Comparison of ENCODE assay signal across 1 cellular context in the genomic region with DNA sequence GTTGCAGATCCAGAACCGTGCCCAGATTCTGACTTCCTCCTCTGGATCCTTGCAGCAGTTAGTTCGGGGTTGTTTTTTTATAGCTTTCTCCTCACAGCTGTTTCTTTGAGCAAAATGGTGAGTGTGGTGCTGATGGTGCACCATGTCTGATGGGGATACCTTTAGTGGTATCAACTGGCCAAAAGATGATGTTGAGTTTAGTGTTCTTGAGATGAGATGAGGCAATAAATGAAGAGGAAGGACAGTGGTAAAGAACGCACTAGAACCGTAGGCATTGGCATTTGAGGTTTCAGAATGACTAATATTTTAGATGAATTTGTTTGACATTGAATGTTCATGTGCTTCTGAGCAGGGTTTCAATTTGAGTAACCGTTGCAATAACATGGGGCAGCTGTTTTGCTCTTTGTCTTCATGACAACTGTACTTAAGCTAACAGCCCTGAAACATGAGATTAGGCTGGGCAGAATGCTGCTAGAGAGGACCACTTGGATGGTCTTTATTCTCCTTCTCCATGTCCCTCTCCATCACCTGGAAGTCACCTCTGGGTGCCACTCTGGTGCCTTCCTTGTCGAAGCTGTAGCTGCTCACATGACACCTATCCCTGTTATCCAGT.
TF ChIP-seq lines count a peak whose summit lies in the region.

No MANE protein-coding gene starts in this region.

TF ChIP-seq in GM12878, 131 proteins besides CTCF, POLR2A, EP300 and RAD21 (continued from another document and continues in another):
- TF ChIP-seq, protein P1, sequence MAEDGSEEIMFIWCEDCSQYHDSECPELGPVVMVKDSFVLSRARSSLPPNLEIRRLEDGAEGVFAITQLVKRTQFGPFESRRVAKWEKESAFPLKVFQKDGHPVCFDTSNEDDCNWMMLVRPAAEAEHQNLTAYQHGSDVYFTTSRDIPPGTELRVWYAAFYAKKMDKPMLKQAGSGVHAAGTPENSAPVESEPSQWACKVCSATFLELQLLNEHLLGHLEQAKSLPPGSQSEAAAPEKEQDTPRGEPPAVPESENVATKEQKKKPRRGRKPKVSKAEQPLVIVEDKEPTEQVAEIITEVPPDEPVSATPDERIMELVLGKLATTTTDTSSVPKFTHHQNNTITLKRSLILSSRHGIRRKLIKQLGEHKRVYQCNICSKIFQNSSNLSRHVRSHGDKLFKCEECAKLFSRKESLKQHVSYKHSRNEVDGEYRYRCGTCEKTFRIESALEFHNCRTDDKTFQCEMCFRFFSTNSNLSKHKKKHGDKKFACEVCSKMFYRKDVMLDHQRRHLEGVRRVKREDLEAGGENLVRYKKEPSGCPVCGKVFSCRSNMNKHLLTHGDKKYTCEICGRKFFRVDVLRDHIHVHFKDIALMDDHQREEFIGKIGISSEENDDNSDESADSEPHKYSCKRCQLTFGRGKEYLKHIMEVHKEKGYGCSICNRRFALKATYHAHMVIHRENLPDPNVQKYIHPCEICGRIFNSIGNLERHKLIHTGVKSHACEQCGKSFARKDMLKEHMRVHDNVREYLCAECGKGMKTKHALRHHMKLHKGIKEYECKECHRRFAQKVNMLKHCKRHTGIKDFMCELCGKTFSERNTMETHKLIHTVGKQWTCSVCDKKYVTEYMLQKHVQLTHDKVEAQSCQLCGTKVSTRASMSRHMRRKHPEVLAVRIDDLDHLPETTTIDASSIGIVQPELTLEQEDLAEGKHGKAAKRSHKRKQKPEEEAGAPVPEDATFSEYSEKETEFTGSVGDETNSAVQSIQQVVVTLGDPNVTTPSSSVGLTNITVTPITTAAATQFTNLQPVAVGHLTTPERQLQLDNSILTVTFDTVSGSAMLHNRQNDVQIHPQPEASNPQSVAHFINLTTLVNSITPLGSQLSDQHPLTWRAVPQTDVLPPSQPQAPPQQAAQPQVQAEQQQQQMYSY (CRISPR knock-in tag; IDR thresholded peaks at IDR 0.05), result no peak
- TF ChIP-seq NKRF (conservative IDR thresholded peaks at IDR 0.05) (no peak), POU2F2 (IDR thresholded peaks at IDR 0.05; ENCODE audit: borderline replicate concordance, low read depth, low read length) (peak; percentile 92), JUND (IDR thresholded peaks at IDR 0.05; ENCODE audit: low read depth, low read length) (peak; percentile 85), KAT2A (conservative IDR thresholded peaks at IDR 0.05; ENCODE audit: control insufficient read depth, low read depth, low read length) (no peak), TBL1XR1 (IDR thresholded peaks at IDR 0.05; ENCODE audit: low read depth, low read length) (0 out of 2 replicates have a peak, but pooled peaks have one; percentile 33), DPF2 (IDR thresholded peaks at IDR 0.05) (peak; percentile 72), IRF4 (IDR thresholded peaks at IDR 0.05; ENCODE audit: low read depth, low read length) (peak; percentile 98), PKNOX1 (IDR thresholded peaks at IDR 0.05) (no peak), EED (IDR thresholded peaks at IDR 0.05; ENCODE audit: low read depth) (peak; percentile 44; the same call in 1 of the 2 replicates), SUZ12 (IDR thresholded peaks at IDR 0.05; ENCODE audit: unreplicated experiment) (no peak), CREB1 (IDR thresholded peaks at IDR 0.05; ENCODE audit: low read depth) (peak; percentile 32; the same call in 1 of the 2 replicates), CBX5 (IDR thresholded peaks at IDR 0.05; ENCODE audit: low read depth) (peak; percentile 86; the same call in 1 of the 2 replicates), TCF3 (IDR thresholded peaks at IDR 0.05; ENCODE audit: borderline replicate concordance, insufficient read depth, low read depth, low read length) (peak; percentile 93), GATAD2B (conservative IDR thresholded peaks at IDR 0.05; ENCODE audit: low read depth) (peak; percentile 45; the same call in 1 of the 2 replicates), CREM (IDR thresholded peaks at IDR 0.05; ENCODE audit: low read depth) (peak; percentile 43; the same call in 1 of the 2 replicates), SMAD5 (IDR thresholded peaks at IDR 0.05; ENCODE audit: low read depth) (no peak), PBX3 (IDR thresholded peaks at IDR 0.05; ENCODE audit: insufficient replicate concordance, low read depth, low read length) (peak; percentile 38), ZBED1 (IDR thresholded peaks at IDR 0.05; ENCODE audit: borderline replicate concordance) (peak; percentile 58; the same call in 1 of the 2 replicates), MTA2 (IDR thresholded peaks at IDR 0.05; ENCODE audit: low read depth) (peak; percentile 57), MEF2B (IDR thresholded peaks at IDR 0.05; ENCODE audit: partially characterized antibody, poor library complexity, severe bottlenecking) (peak; percentile 29), BCL11A (IDR thresholded peaks at IDR 0.05; ENCODE audit: low read depth, low read length) (peak; percentile 64; the same call in 1 of the 2 replicates), SKIL (IDR thresholded peaks at IDR 0.05; ENCODE audit: low read depth, poor library complexity, severe bottlenecking) (no peak), IKZF1 (conservative IDR thresholded peaks at IDR 0.05) (0 out of 2 replicates have a peak, but pooled peaks have one; percentile 15), NR2C1 (IDR thresholded peaks at IDR 0.05) (no peak), NR2F1 (conservative IDR thresholded peaks at IDR 0.05) (peak; percentile 71), NFYA (IDR thresholded peaks at IDR 0.05; ENCODE audit: borderline replicate concordance, low read depth, low read length) (no peak), FOXM1 (IDR thresholded peaks at IDR 0.05; ENCODE audit: low read depth, low read length) (peak; percentile 78; the same call in 1 of the 2 replicates), ZSCAN29 (IDR thresholded peaks at IDR 0.05) (no peak), SMAD1 (IDR thresholded peaks at IDR 0.05; ENCODE audit: low read depth, partially characterized antibody) (no peak), TCF12 (IDR thresholded peaks at IDR 0.05; ENCODE audit: low read depth, low read length) (peak; percentile 90), YBX1 (IDR thresholded peaks at IDR 0.05) (no peak), FOS (IDR thresholded peaks at IDR 0.05; ENCODE audit: borderline replicate concordance, extremely low read depth, insufficient read length) (no peak), BACH1 (IDR thresholded peaks at IDR 0.05; ENCODE audit: borderline replicate concordance) (no peak), MYC (IDR thresholded peaks at IDR 0.05; ENCODE audit: insufficient read depth, insufficient read length, insufficient replicate concordance, low read length, severe bottlenecking) (no peak), MTA3 (IDR thresholded peaks at IDR 0.05; ENCODE audit: borderline replicate concordance, low read length) (peak; percentile 93; the same call in 1 of the 2 replicates), MYB (IDR thresholded peaks at IDR 0.05; ENCODE audit: borderline replicate concordance, low read depth, low read length) (no peak), USF2 (IDR thresholded peaks at IDR 0.05; ENCODE audit: borderline replicate concordance, low read depth, low read length) (no peak), IKZF2 (IDR thresholded peaks at IDR 0.05) (peak; percentile 50 to 81; a peak in 2 of 4 replicates), NFIC (IDR thresholded peaks at IDR 0.05; ENCODE audit: low read depth, low read length) (peak; percentile 89), ZNF217 (IDR thresholded peaks at IDR 0.05) (peak; percentile 99), ETV6 (conservative IDR thresholded peaks at IDR 0.05 in 1 of 2, IDR thresholded peaks at IDR 0.05 in 1 of 2; ENCODE audit: borderline replicate concordance in 1 of 2, low read depth in 1 of 2) (peak in 1 of 2 experiments; percentile 80; a peak in 2 of 4 replicates), LARP7 (IDR thresholded peaks at IDR 0.05) (no peak), BHLHE40 (IDR thresholded peaks at IDR 0.05; ENCODE audit: borderline replicate concordance in 1 of 2, low read depth in 2 of 2, low read length in 1 of 2) (peak; percentile 34 to 47; a peak in 1 of 4 replicates), GABPA (IDR thresholded peaks at IDR 0.05; ENCODE audit: low read depth) (0 out of 2 replicates have a peak, but pooled peaks have one; percentile 6), NBN (IDR thresholded peaks at IDR 0.05) (no peak)
- TF ChIP-seq, protein P2, sequence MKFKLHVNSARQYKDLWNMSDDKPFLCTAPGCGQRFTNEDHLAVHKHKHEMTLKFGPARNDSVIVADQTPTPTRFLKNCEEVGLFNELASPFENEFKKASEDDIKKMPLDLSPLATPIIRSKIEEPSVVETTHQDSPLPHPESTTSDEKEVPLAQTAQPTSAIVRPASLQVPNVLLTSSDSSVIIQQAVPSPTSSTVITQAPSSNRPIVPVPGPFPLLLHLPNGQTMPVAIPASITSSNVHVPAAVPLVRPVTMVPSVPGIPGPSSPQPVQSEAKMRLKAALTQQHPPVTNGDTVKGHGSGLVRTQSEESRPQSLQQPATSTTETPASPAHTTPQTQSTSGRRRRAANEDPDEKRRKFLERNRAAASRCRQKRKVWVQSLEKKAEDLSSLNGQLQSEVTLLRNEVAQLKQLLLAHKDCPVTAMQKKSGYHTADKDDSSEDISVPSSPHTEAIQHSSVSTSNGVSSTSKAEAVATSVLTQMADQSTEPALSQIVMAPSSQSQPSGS (IDR thresholded peaks at IDR 0.05; ENCODE audit: low read length), result peak; percentile 81
- TF ChIP-seq, protein P3, sequence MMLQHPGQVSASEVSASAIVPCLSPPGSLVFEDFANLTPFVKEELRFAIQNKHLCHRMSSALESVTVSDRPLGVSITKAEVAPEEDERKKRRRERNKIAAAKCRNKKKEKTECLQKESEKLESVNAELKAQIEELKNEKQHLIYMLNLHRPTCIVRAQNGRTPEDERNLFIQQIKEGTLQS (IDR thresholded peaks at IDR 0.05; ENCODE audit: borderline replicate concordance, extremely low read depth, low read depth, low read length), result no peak
